In the genomic region with DNA sequence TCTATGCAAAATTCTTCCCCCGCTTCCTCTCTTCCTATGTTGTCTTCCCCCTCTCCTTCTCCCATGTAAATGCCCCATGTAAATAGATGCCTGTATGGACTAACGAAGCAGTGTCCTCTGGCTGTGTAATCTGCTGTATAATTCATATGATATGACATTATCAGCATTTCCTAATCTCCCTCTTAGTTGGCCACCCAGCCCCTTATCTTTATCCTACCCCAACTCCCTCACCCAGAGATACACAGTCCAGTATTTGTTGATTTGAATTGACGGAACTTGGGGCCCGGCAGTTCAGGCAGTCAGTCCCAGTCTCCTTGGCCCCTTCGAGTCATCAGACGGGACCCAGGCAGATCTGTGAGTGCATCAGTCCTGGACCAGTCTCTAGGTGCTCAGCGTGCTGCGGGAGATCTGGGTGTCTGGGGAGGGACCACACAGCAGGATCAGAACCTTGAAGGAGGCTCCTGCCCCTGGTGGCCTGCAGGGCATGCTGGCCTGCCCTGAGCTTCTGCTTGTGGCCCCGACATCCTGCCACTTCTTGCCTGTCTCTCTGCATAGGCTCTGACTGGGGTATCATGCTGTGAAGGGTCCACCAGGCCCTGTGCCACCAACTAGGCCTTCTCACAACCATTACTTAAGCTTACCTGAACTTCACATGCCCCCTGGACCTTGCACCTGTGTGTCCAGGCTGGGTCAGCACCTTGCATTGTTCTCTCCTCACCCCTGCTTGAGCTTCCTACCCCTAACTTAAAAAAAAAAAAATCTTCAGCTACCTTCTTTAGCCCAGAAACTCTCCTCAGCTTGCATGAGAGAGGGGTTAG, we compare ENCODE assay signal across 1 cellular context.
TF ChIP-seq lines count a peak whose summit lies in the region.

No MANE protein-coding gene starts in this region.

TF ChIP-seq in HepG2, 621 proteins besides CTCF, POLR2A, EP300 and RAD21 (continued from another document):
- TF ChIP-seq, protein P1, sequence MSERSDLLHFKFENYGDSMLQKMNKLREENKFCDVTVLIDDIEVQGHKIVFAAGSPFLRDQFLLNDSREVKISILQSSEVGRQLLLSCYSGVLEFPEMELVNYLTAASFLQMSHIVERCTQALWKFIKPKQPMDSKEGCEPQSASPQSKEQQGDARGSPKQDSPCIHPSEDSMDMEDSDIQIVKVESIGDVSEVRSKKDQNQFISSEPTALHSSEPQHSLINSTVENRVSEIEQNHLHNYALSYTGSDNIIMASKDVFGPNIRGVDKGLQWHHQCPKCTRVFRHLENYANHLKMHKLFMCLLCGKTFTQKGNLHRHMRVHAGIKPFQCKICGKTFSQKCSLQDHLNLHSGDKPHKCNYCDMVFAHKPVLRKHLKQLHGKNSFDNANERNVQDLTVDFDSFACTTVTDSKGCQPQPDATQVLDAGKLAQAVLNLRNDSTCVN (CRISPR knock-in tag; IDR thresholded peaks at IDR 0.05; ENCODE audit: borderline replicate concordance), result no peak
- TF ChIP-seq YEATS4 (CRISPR knock-in tag; IDR thresholded peaks at IDR 0.05; ENCODE audit: borderline replicate concordance), result 0 out of 2 replicates have a peak, but pooled peaks have one; percentile 52
- TF ChIP-seq, protein P2, sequence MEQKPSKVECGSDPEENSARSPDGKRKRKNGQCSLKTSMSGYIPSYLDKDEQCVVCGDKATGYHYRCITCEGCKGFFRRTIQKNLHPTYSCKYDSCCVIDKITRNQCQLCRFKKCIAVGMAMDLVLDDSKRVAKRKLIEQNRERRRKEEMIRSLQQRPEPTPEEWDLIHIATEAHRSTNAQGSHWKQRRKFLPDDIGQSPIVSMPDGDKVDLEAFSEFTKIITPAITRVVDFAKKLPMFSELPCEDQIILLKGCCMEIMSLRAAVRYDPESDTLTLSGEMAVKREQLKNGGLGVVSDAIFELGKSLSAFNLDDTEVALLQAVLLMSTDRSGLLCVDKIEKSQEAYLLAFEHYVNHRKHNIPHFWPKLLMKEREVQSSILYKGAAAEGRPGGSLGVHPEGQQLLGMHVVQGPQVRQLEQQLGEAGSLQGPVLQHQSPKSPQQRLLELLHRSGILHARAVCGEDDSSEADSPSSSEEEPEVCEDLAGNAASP (CRISPR knock-in tag; IDR thresholded peaks at IDR 0.05; ENCODE audit: borderline replicate concordance), result no peak
